In the genomic region with DNA sequence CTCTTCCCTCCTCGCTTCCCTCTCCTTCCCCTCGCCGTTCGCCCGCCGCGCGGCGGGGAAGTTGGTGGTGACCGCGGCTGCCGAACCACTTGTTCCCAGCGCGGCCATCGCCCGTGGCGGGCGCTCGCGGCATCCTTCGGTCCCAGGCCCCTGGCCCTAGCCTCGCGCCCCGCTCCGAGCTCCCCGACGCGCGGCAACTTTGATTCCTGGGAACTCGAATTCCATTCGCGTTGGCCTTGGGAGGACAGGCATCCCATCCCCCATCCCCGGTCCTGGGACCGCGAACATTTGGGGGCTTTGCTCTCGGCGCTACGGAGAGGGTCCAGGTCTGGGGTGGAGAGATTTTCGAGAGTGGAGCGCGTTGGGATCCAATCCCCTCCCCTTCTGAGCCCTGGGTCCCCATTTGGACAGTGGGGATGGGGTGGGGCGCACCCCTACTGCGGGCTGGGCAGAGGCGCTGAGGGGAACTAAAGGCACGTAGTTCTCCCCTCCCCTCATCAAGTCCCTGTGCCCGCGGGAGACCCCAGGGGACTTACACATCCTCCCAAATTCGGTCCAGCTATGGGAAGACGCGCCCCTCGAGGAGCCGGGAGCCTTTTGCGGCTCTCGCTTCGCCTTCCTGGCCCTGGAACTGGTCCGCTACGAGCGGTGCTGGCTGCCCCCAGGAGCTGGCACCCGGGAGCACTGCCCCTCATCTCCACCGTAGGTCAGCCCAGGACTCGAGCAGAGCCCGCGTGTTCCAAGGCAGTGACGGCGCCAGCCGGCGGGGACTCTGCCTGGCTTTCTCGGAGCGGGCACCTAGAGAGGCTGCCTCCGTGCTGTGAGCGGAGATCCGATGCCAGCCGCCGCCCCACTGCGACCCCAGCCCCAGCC, we compare ENCODE assay signal across 9 cellular contexts. TPM values are rescaled to one million over a fixed set of nuclear protein-coding genes. Genes with fewer than 3 reads are reported as not detected.
DNase-seq lines count a peak whose midpoint lies in the region; ATAC-seq and TF ChIP-seq lines count a peak whose summit lies in the region.
"Had no signal": no experiment of that assay in that cellular context is flagged by ENCODE, and none has a peak within 500 bp of the region (broad histone marks: within the 10 kb centered on the region; RNA-seq: fewer than 3 reads in every experiment).

No MANE protein-coding gene starts in this region.

- H3K4me1 Mint-ChIP-seq in CD8-positive, alpha-beta memory T cell, result peaks cover 7 to 14% (median 9%) of the 10 kb centered on the region in 3 donors
- H3K4me1 Mint-ChIP-seq in glutamatergic neuron (ENCODE audit: low read depth, unreplicated experiment), result peaks cover 15% of the 10 kb centered on the region
- peaks cover 1% of the 10 kb centered on the region for H3K4me1 Mint-ChIP-seq in progenitor cell of endocrine pancreas (ENCODE audit: low read depth)

- POLR2A ChIA-PET in CD8-positive, alpha-beta memory T cell (lab: Charles Lee), result no interaction called here

- no peak overlapping the region for H3K4me3 ChIP-seq in CD8-positive, alpha-beta memory T cell (ENCODE audit: low read length)

- H3K27me3 ChIP-seq in CD8-positive, alpha-beta memory T cell (ENCODE audit: insufficient read depth, low read length, poor library complexity, severe bottlenecking), result peaks cover 29% of the 10 kb centered on the region

- no peak overlapping the region for H3K27ac ChIP-seq in CD8-positive, alpha-beta memory T cell (ENCODE audit: low read depth, low read length)

- TF ChIP-seq CTCF in glutamatergic neuron (IDR thresholded peaks at IDR 0.05; ENCODE audit: partially characterized antibody, unreplicated experiment) (no peak), progenitor cell of endocrine pancreas (IDR thresholded peaks at IDR 0.05; ENCODE audit: unreplicated experiment) (no peak)

- H3K27ac Mint-ChIP-seq in CD8-positive, alpha-beta memory T cell, result no peak overlapping the region
- H3K27ac Mint-ChIP-seq in glutamatergic neuron (ENCODE audit: unreplicated experiment) (no peak overlapping the region), progenitor cell of endocrine pancreas (no peak overlapping the region)

- H3K27me3 Mint-ChIP-seq in CD8-positive, alpha-beta memory T cell, result peaks cover 29 to 64% of the 10 kb centered on the region in 2 donors
- H3K27me3 Mint-ChIP-seq in glutamatergic neuron (ENCODE audit: unreplicated experiment) (peaks cover 12% of the 10 kb centered on the region), progenitor cell of endocrine pancreas (peaks cover 84% of the 10 kb centered on the region)

- peaks cover 8% of the 10 kb centered on the region for H3K4me1 ChIP-seq in CD8-positive, alpha-beta memory T cell (ENCODE audit: insufficient read depth, low read length)

- CTCF ChIA-PET in CD8-positive, alpha-beta memory T cell (lab: Charles Lee), result interaction anchor here (1.7 kb wide), 1 partner anchor 172 kb away, joined by 4 read pairs; no protein-coding TSS in a partner anchor

- ATAC-seq in GM21619 (IDR thresholded peaks at IDR 0.05; ENCODE audit: unreplicated experiment) (no peak), GM19351 (IDR thresholded peaks at IDR 0.05; ENCODE audit: unreplicated experiment) (no peak), HG02610 (IDR thresholded peaks at IDR 0.05; ENCODE audit: unreplicated experiment) (no peak), HG03039 (IDR thresholded peaks at IDR 0.05; ENCODE audit: unreplicated experiment) (no peak)

- DNase-seq in CD8-positive, alpha-beta memory T cell, result no peak
- DNase-seq in NCI-H69 (lab: John Stamatoyannopoulos, UW) (peak; percentile 63), glutamatergic neuron (peak; percentile 38), progenitor cell of endocrine pancreas (ENCODE audit: low spot score, unreplicated experiment) (no peak)
- DNase-seq: SW 1271 had no signal

- no peaks in the 10 kb centered on the region for H3K9me3 ChIP-seq in CD8-positive, alpha-beta memory T cell (ENCODE audit: low read length)

- H3K9me3 Mint-ChIP-seq in CD8-positive, alpha-beta memory T cell, result peaks cover 0 to 2% (median 0%) of the 10 kb centered on the region in 5 donors
- H3K9me3 Mint-ChIP-seq in glutamatergic neuron (ENCODE audit: unreplicated experiment) (peaks cover 6% of the 10 kb centered on the region), progenitor cell of endocrine pancreas (ENCODE audit: low read depth) (no peaks in the 10 kb centered on the region)

- peaks cover 0 to 3% (median 0%) of the 10 kb centered on the region in 3 donors for H3K36me3 Mint-ChIP-seq in CD8-positive, alpha-beta memory T cell
- H3K36me3 Mint-ChIP-seq in glutamatergic neuron (ENCODE audit: unreplicated experiment) (peaks cover 5% of the 10 kb centered on the region), progenitor cell of endocrine pancreas (ENCODE audit: insufficient read depth) (no peaks in the 10 kb centered on the region)

- H3K36me3 ChIP-seq in CD8-positive, alpha-beta memory T cell (ENCODE audit: insufficient read depth, low read length), result no peaks in the 10 kb centered on the region

- H3K4me3 Mint-ChIP-seq in CD8-positive, alpha-beta memory T cell, result peak overlapping the region; percentile 48 to 78 (median 60)
- H3K4me3 Mint-ChIP-seq in glutamatergic neuron (ENCODE audit: unreplicated experiment) (peak overlapping the region; percentile 65), progenitor cell of endocrine pancreas (ENCODE audit: low read depth) (peak overlapping the region; percentile 35)

RNA-seq across cellular contexts. Expression of a gene that starts 0.9 kb away (rescaled TPM):
- under 1 TPM; 0.74 to 0.78 TPM for total RNA-seq in CD8-positive, alpha-beta memory T cell
- 2.0 TPM for polyA plus RNA-seq in CD8-positive, alpha-beta memory T cell
- 2.0 TPM for total RNA-seq in glutamatergic neuron (ENCODE audit: unreplicated experiment)
- total RNA-seq in progenitor cell of endocrine pancreas, result 0.43 and 0.53 TPM in 2 replicates

Comparison
In these comparisons a context has a peak if more than half of its experiments do, and no peak if none do; other contexts are left out.
1. DNase-seq: peak in NCI-H69 (single experiment) and glutamatergic neuron (single experiment); none in CD8-positive, alpha-beta memory T cell (0 of 5) and progenitor cell of endocrine pancreas (single experiment).
2. Peak in every context shown above with its lines, with median percentiles within 50 percentile points of each other: H3K4me3 Mint-ChIP-seq.